Comparison of ENCODE assay signal across 8 cellular contexts in the genomic region with DNA sequence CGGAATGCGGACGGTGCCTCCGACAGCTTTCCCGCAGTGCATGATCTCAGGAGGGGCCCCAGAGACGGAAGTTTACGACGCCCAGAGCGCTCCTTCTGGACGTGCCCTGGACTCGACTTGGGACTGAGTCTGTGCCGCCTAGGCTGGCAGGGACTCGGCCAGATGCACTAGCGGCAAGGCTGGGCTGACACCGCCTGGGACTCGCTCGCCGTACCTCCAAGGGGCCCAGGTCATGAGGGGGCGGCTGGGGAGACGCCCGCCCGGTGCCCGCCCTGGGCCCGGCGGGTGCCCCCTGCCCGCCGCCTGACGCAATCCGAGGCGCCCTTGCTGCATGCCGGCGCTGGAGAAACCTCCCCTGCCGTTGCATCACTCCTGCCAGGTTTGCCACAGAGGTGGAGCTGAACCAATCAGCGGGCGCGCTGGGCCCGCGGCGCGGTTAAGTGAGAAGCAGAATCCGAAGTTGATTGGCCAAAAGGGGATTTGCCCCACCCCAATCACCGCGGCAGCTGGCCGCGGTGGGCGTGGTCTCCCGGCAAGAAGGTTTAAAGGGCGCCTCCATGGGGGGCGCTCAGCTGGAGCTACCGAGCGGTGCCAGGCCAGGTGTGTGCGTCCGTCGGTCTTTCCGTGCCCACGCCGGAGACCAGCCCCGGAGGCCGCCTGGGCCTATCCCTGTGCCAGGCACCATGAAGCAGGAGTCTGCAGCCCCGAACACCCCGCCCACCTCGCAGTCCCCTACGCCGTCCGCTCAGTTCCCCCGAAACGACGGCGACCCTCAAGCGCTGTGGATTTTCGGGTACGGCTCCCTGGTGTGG. TPM values are rescaled to one million over a fixed set of nuclear protein-coding genes. Genes with fewer than 3 reads are reported as not detected.
DNase-seq lines count a peak whose midpoint lies in the region; ATAC-seq and TF ChIP-seq lines count a peak whose summit lies in the region.

A gene with protein sequence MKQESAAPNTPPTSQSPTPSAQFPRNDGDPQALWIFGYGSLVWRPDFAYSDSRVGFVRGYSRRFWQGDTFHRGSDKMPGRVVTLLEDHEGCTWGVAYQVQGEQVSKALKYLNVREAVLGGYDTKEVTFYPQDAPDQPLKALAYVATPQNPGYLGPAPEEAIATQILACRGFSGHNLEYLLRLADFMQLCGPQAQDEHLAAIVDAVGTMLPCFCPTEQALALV (plus strand): TSS at position 571 of the 812 bp plus-strand sequence. CDS start 113 bp downstream, at position 684.

- H3K4me3 Mint-ChIP-seq in CD8-positive, alpha-beta T cell: peak within 1 kb of the TSS; percentile 93
- peak within 1 kb of the TSS; percentile 91 for H3K4me3 Mint-ChIP-seq in activated CD8-positive, alpha-beta T cell treated with anti-CD3 and anti-CD28 coated beads, Interleukin-2, amount 10 ng/mL, durations not matched to agents 7 days and 5 days
- peak within 1 kb of the TSS; percentile 91 for H3K4me3 Mint-ChIP-seq in memory B cell

- peak within 1 kb of the TSS; percentile 73 for H3K4me3 ChIP-seq in CD8-positive, alpha-beta T cell (ENCODE audit: low read depth, low read length)

- H3K27me3 ChIP-seq in CD8-positive, alpha-beta T cell (ENCODE audit: insufficient read depth, low read length): no peaks in the 10 kb centered on the region

- peak within 1 kb of the TSS; percentile 73 for H3K27ac Mint-ChIP-seq in CD8-positive, alpha-beta T cell
- peak within 1 kb of the TSS; percentile 90 for H3K27ac Mint-ChIP-seq in activated CD8-positive, alpha-beta T cell treated with anti-CD3 and anti-CD28 coated beads, Interleukin-2, amount 10 ng/mL, durations not matched to agents 7 days and 5 days
- H3K27ac Mint-ChIP-seq in memory B cell: peak within 1 kb of the TSS; percentile 58

- H3K9me3 ChIP-seq in CD8-positive, alpha-beta T cell (ENCODE audit: low read length): no peaks in the 10 kb centered on the region

- CTCF ChIA-PET in CD8-positive, alpha-beta T cell (lab: Charles Lee): interaction anchor here (1.1 to 2.5 kb wide), 2 partner anchors 11 to 48 kb away, joined by 6 to 24 read pairs; no protein-coding TSS in a partner anchor
- CTCF ChIA-PET in activated CD8-positive, alpha-beta T cell treated with anti-CD3 and anti-CD28 coated beads, Interleukin-2, amount 10 ng/mL, durations not matched to agents 7 days and 5 days (lab: Charles Lee): interaction anchor here (1.0 to 7.2 kb wide), 7 partner anchors 12 to 278 kb away, joined by 3 to 67 read pairs (median 5); a partner anchor contains a TSS

- intact Hi-C loops in CD8-positive, alpha-beta T cell (cut with DNase I, micrococcal nuclease): loop anchor here (1.0 to 5.0 kb wide), 7 partner anchors 11 to 796 kb away; a partner anchor contains a TSS

- TF ChIP-seq CTCF in CD8-positive, alpha-beta T cell (IDR thresholded peaks at IDR 0.05): peak; percentile 20

- H3K4me1 Mint-ChIP-seq in CD8-positive, alpha-beta T cell (ENCODE audit: low read depth): peaks cover 16% of the 10 kb centered on the region
- H3K4me1 Mint-ChIP-seq in activated CD8-positive, alpha-beta T cell treated with anti-CD3 and anti-CD28 coated beads, Interleukin-2, amount 10 ng/mL, durations not matched to agents 7 days and 5 days (ENCODE audit: low read depth): peaks cover 39% of the 10 kb centered on the region
- H3K4me1 Mint-ChIP-seq in memory B cell: peaks cover 16% of the 10 kb centered on the region

- DNase-seq in CD8-positive, alpha-beta T cell: peak; percentile 84 to 96 (median 94)
- DNase-seq in NCI-H82 treated with DMSO at 0.1 percent for 48 hours (lab: John Stamatoyannopoulos, UW; ENCODE audit: unreplicated experiment) (peak; percentile 85), memory B cell (ENCODE audit: low spot score in 2 of 2) (peak; percentile 79 to 85)
- peak; percentile 97 for DNase-seq in activated CD8-positive, alpha-beta T cell treated with anti-CD3 and anti-CD28 coated beads, Interleukin-2, amount 10 ng/mL, durations not matched to agents 7 days and 5 days
- peak; percentile 94 for DNase-seq in effector CD8-positive, alpha-beta T cell (lab: John Stamatoyannopoulos, UW)
- peak; percentile 89 for DNase-seq in stimulated activated CD8-positive, alpha-beta memory T cell treated with anti-CD3 and anti-CD28 coated beads, Interleukin-12 subunit alpha, Interleukin-12 subunit beta, amount 100 ng/mL, for 1 hour (ENCODE audit: low read depth)

- no peaks in the 10 kb centered on the region for H3K36me3 Mint-ChIP-seq in CD8-positive, alpha-beta T cell
- H3K36me3 Mint-ChIP-seq in activated CD8-positive, alpha-beta T cell treated with anti-CD3 and anti-CD28 coated beads, Interleukin-2, amount 10 ng/mL, durations not matched to agents 7 days and 5 days (ENCODE audit: low read depth): peaks cover 21% of the 10 kb centered on the region
- H3K36me3 Mint-ChIP-seq in memory B cell: no peaks in the 10 kb centered on the region

- POLR2A ChIA-PET in CD8-positive, alpha-beta T cell (lab: Charles Lee): interaction anchor here (0.8 to 3.5 kb wide), 5 partner anchors 11 to 278 kb away, joined by 3 to 28 read pairs (median 3); a partner anchor contains a TSS
- POLR2A ChIA-PET in activated CD8-positive, alpha-beta T cell treated with anti-CD3 and anti-CD28 coated beads, Interleukin-2, amount 10 ng/mL, durations not matched to agents 7 days and 5 days (lab: Charles Lee): interaction anchor here (0.7 to 2.6 kb wide), 8 partner anchors 8 to 330 kb away, joined by 3 to 21 read pairs (median 3); a partner anchor contains a TSS

- peak; percentile 96 for ATAC-seq in CD8-positive, alpha-beta T cell
- ATAC-seq in GM19452 (IDR thresholded peaks at IDR 0.05; ENCODE audit: unreplicated experiment) (peak; percentile 91), HG03575 (IDR thresholded peaks at IDR 0.05; ENCODE audit: extremely low read depth, insufficient number of reproducible peaks, low FRiP score, unreplicated experiment) (peak; percentile 72), memory B cell (ENCODE audit: low read depth) (peak; percentile 97)
- ATAC-seq in activated CD8-positive, alpha-beta T cell treated with anti-CD3 and anti-CD28 coated beads, Interleukin-2, amount 10 ng/mL, durations not matched to agents 7 days and 5 days: peak; percentile 94

- no peaks in the 10 kb centered on the region for H3K36me3 ChIP-seq in CD8-positive, alpha-beta T cell (ENCODE audit: insufficient read depth, low read length)

- H3K4me1 ChIP-seq in CD8-positive, alpha-beta T cell (ENCODE audit: insufficient read depth, low read length): peaks cover 12% of the 10 kb centered on the region

- no peaks in the 10 kb centered on the region for H3K9me3 Mint-ChIP-seq in CD8-positive, alpha-beta T cell
- no peaks in the 10 kb centered on the region for H3K9me3 Mint-ChIP-seq in activated CD8-positive, alpha-beta T cell treated with anti-CD3 and anti-CD28 coated beads, Interleukin-2, amount 10 ng/mL, durations not matched to agents 7 days and 5 days (ENCODE audit: insufficient read depth)
- no peaks in the 10 kb centered on the region for H3K9me3 Mint-ChIP-seq in memory B cell

- H3K27me3 Mint-ChIP-seq in CD8-positive, alpha-beta T cell (ENCODE audit: low read depth): no peaks in the 10 kb centered on the region
- H3K27me3 Mint-ChIP-seq in activated CD8-positive, alpha-beta T cell treated with anti-CD3 and anti-CD28 coated beads, Interleukin-2, amount 10 ng/mL, durations not matched to agents 7 days and 5 days (ENCODE audit: low read depth): peaks cover 4% of the 10 kb centered on the region
- H3K27me3 Mint-ChIP-seq in memory B cell: peaks cover 7% of the 10 kb centered on the region

- peak within 1 kb of the TSS; percentile 43 for H3K27ac ChIP-seq in CD8-positive, alpha-beta T cell (ENCODE audit: low read depth, low read length)

RNA-seq across cellular contexts. Expression of the gene that starts here (rescaled TPM):
- total RNA-seq in CD8-positive, alpha-beta T cell: under 1 TPM; 0.22 to 0.69 TPM
- 1 to 10 TPM; 8.3 to 8.9 TPM for total RNA-seq in activated CD8-positive, alpha-beta T cell treated with anti-CD3 and anti-CD28 coated beads, Interleukin-2, amount 10 ng/mL, durations not matched to agents 7 days and 5 days

Comparison
In these comparisons a context has a peak if more than half of its experiments do, and no peak if none do; other contexts are left out.
1. Peak in every context shown above with its lines: DNase-seq, ATAC-seq, H3K4me3 ChIP-seq and H3K27ac ChIP-seq.
2. RNA of the gene that starts here (total RNA-seq): 8.3 to 8.9 TPM in activated CD8-positive, alpha-beta T cell treated with anti-CD3 and anti-CD28 coated beads, Interleukin-2, amount 10 ng/mL, durations not matched to agents 7 days and 5 days; 0.22 to 0.69 TPM in CD8-positive, alpha-beta T cell; every median in the first group is over 4 times any median in the second.
3. Peak in DNase-seq, ATAC-seq, H3K4me3 ChIP-seq and H3K27ac ChIP-seq in CD8-positive, alpha-beta T cell; RNA of the gene not detected or under 1 TPM.